1 cellular context compared by ENCODE assay signal in genomic region chr10:101060036-101060950, GRCh38.
TF ChIP-seq lines count a peak whose summit lies in the region.

No MANE protein-coding gene starts in this region.

TF ChIP-seq in GM12878, 131 proteins besides CTCF, POLR2A, EP300 and RAD21 (continued from another document):
- TF ChIP-seq ZBTB40 (IDR thresholded peaks at IDR 0.05; ENCODE audit: borderline replicate concordance) (peak; percentile 75; the same call in 1 of the 2 replicates), RCOR1 (conservative IDR thresholded peaks at IDR 0.05; ENCODE audit: low read depth, low read length) (peak; percentile 97; the same call in 1 of the 2 replicates), SKIL (IDR thresholded peaks at IDR 0.05; ENCODE audit: low read depth, poor library complexity, severe bottlenecking) (no peak), ZNF384 (IDR thresholded peaks at IDR 0.05; ENCODE audit: borderline replicate concordance, low read depth, low read length) (no peak), CHD2 (IDR thresholded peaks at IDR 0.05; ENCODE audit: borderline replicate concordance, low read depth, low read length) (peak; percentile 99), E4F1 (IDR thresholded peaks at IDR 0.05; ENCODE audit: borderline replicate concordance, partially characterized antibody) (no peak), FOS (IDR thresholded peaks at IDR 0.05; ENCODE audit: borderline replicate concordance, extremely low read depth, insufficient read length) (no peak), ZBTB33 (IDR thresholded peaks at IDR 0.05) (no peak), ZNF687 (IDR thresholded peaks at IDR 0.05) (no peak), MEF2B (IDR thresholded peaks at IDR 0.05; ENCODE audit: partially characterized antibody, poor library complexity, severe bottlenecking) (no peak), BCL3 (IDR thresholded peaks at IDR 0.05; ENCODE audit: borderline replicate concordance, insufficient read depth, low read depth, low read length, poor library complexity, severe bottlenecking) (no peak), CHD1 (IDR thresholded peaks at IDR 0.05; ENCODE audit: low read depth, low read length) (no peak), POLR2AphosphoS2 (IDR thresholded peaks at IDR 0.05; ENCODE audit: low read depth, low read length) (no peak), MYB (IDR thresholded peaks at IDR 0.05; ENCODE audit: borderline replicate concordance, low read depth, low read length) (no peak), NR2C2 (IDR thresholded peaks at IDR 0.05; ENCODE audit: borderline replicate concordance, control insufficient read depth, insufficient read length, low read depth) (no peak), SMC3 (IDR thresholded peaks at IDR 0.05; ENCODE audit: borderline replicate concordance, low read length) (peak; percentile 81; the same call in 1 of the 2 replicates), ZBED1 (IDR thresholded peaks at IDR 0.05; ENCODE audit: borderline replicate concordance) (no peak), CBFB (IDR thresholded peaks at IDR 0.05; ENCODE audit: low read depth) (peak; percentile 95), PAX5 (IDR thresholded peaks at IDR 0.05; ENCODE audit: borderline replicate concordance, low read depth, low read length) (no peak), IKZF2 (IDR thresholded peaks at IDR 0.05) (no peak), SMAD1 (IDR thresholded peaks at IDR 0.05; ENCODE audit: low read depth, partially characterized antibody) (no peak), ATF3 (IDR thresholded peaks at IDR 0.05; ENCODE audit: borderline replicate concordance, extremely low read depth, low read depth, low read length) (no peak), HDAC2 (IDR thresholded peaks at IDR 0.05) (peak; percentile 95; the same call in 1 of the 2 replicates)
